Comparison of ENCODE assay signal across 8 cellular contexts in the genomic region with DNA sequence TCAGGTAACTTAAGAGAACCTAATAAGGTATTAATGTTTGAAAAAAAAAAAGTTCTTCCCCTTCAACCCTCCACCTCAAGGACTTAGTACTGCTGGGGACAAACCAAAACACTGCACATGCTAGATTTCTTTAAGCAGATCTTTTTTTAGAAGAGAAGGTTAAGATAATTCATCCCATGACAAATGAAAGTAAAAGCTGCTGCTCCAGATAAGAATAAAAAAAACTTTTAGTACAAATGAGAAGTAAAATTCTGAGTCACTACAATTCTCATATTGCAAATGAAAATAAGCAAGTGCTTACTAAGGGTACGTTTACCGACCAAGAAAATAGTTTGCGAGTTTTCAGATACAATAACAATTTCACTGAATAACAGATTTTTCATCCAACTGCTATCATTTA. TPM values are rescaled to one million over a fixed set of nuclear protein-coding genes. Genes with fewer than 3 reads are reported as not detected.
DNase-seq lines count a peak whose midpoint lies in the region; ATAC-seq and TF ChIP-seq lines count a peak whose summit lies in the region.

No MANE protein-coding gene starts in this region.

- ATAC-seq in GM18502 (IDR thresholded peaks at IDR 0.05; ENCODE audit: poor library complexity, unreplicated experiment) = peak; percentile 77
- ATAC-seq in GM21576 (IDR thresholded peaks at IDR 0.05; ENCODE audit: unreplicated experiment) = peak; percentile 84
- ATAC-seq in HG03575 (IDR thresholded peaks at IDR 0.05; ENCODE audit: extremely low read depth, insufficient number of reproducible peaks, low FRiP score, unreplicated experiment) = peak; percentile 77
- ATAC-seq in left lung = peak; percentile 20

- no peak overlapping the region for H3K4me3 ChIP-seq in left lung
- H3K4me3 ChIP-seq in effector memory CD4-positive, alpha-beta T cell (ENCODE audit: insufficient read depth, low read depth, low read length, poor library complexity, severe bottlenecking) = no peak overlapping the region

- H3K27ac ChIP-seq in left lung = peak overlapping the region; percentile 4 to 16
- no peak overlapping the region for H3K27ac ChIP-seq in effector memory CD4-positive, alpha-beta T cell (ENCODE audit: insufficient read depth, low read length, poor library complexity, severe bottlenecking)

- TF ChIP-seq CTCF in left lung (IDR thresholded peaks at IDR 0.05) = no peak

- intact Hi-C loops in left lung (cut with DNase I) = no loop called here

- H3K9me3 ChIP-seq in left lung = no peaks in the 10 kb centered on the region
- H3K9me3 ChIP-seq in effector memory CD4-positive, alpha-beta T cell (ENCODE audit: control insufficient read depth, low read length) = no peaks in the 10 kb centered on the region

- no peak for DNase-seq in left lung
- DNase-seq in NCI-H1436 treated with DMSO at 0.1 percent for 48 hours (lab: John Stamatoyannopoulos, UW) = no peak
- no peak for DNase-seq in SW480 (ENCODE audit: low spot score)
- no peak for DNase-seq in effector memory CD4-positive, alpha-beta T cell
- DNase-seq in NCI-H524 (lab: John Stamatoyannopoulos, UW) = no peak

- H3K27me3 ChIP-seq in left lung = no peaks in the 10 kb centered on the region
- H3K27me3 ChIP-seq in effector memory CD4-positive, alpha-beta T cell (replicated peaks; ENCODE audit: control insufficient read depth, insufficient read depth, low read length, poor library complexity, severe bottlenecking) = no peaks in the 10 kb centered on the region

- H3K36me3 ChIP-seq in left lung = no peaks in the 10 kb centered on the region
- no peaks in the 10 kb centered on the region for H3K36me3 ChIP-seq in effector memory CD4-positive, alpha-beta T cell (ENCODE audit: control insufficient read depth, insufficient read depth, low read length)

- H3K4me1 ChIP-seq in left lung = peaks cover 2 to 61% of the 10 kb centered on the region in 2 donors
- peaks cover 5% of the 10 kb centered on the region for H3K4me1 ChIP-seq in effector memory CD4-positive, alpha-beta T cell (ENCODE audit: control insufficient read depth, insufficient read depth, low read length, poor library complexity, severe bottlenecking)

RNA-seq across cellular contexts. Expression of gene STAM2, which starts 8.9 kb away (rescaled TPM):
- 10 to 100 TPM; 34.2 to 37.4 TPM for total RNA-seq in left lung

Comparison
In these comparisons a context has a peak if more than half of its experiments do, and no peak if none do; other contexts are left out.
1. ATAC-seq: peak in every context shown above with its lines; median percentile 84 in GM21576; 77 in GM18502; 77 in HG03575; 20 in left lung.